3 cellular contexts compared by ENCODE assay signal in the genomic region with DNA sequence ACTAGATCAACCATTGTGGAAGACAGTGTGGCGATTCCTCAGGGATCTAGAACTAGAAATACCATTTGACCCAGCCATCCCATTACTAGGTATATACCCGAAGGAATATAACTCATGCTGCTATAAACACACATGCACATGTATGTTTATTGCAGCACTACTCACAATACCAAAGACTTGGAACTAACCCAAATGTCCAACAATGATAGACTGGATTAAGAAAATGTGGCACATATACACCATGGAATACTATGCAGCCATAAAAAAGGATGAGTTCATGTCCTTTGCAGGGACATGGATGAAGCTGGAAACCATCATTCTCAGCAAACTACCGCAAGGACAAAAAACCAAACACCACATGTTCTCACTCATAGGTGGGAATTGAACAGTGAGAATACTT. TPM values are rescaled to one million over a fixed set of nuclear protein-coding genes. Genes with fewer than 3 reads are reported as not detected.
"Had no signal": no experiment of that assay in that cellular context is flagged by ENCODE, and none has a peak within 500 bp of the region (broad histone marks: within the 10 kb centered on the region; RNA-seq: fewer than 3 reads in every experiment).

No MANE protein-coding gene starts in this region.

RNA-seq across cellular contexts. Expression of a gene that starts 42.9 kb away (rescaled TPM):
- total RNA-seq: LHCN-M2, MCF 10A, NCI-H460 had no signal
